8 cellular contexts compared by ENCODE assay signal in genomic region chr13:20127563-20128458, GRCh38. TPM values are rescaled to one million over a fixed set of nuclear protein-coding genes. Genes with fewer than 3 reads are reported as not detected.
DNase-seq lines count a peak whose midpoint lies in the region; ATAC-seq and TF ChIP-seq lines count a peak whose summit lies in the region.

No MANE protein-coding gene starts in this region.

- peak; percentile 70 for ATAC-seq in GM19438 (IDR thresholded peaks at IDR 0.05; ENCODE audit: low read depth, unreplicated experiment)
- ATAC-seq in left lobe of liver = peak; percentile 86

- peak; percentile 21; the same call in 1 of the 2 replicates for TF ChIP-seq CTCF in WI38 (IDR thresholded peaks at IDR 0.05; ENCODE audit: low read depth, low read length)
- peak in 52 of 56 donors; percentile 22 to 76 (median 52) for TF ChIP-seq CTCF in dorsolateral prefrontal cortex (IDR thresholded peaks at IDR 0.05 in 54 of 56, conservative IDR thresholded peaks at IDR 0.05 in 2 of 56; ENCODE audit: low read depth in 1 of 56, partially characterized antibody in 56 of 56)

- H3K27ac ChIP-seq in dorsolateral prefrontal cortex = peak overlapping the region in 51 of 59 donors; percentile 7 to 93 (median 74)

- peaks cover 0 to 41% (median 15%) of the 10 kb centered on the region in 45 donors for H3K27me3 ChIP-seq in dorsolateral prefrontal cortex

- intact Hi-C loops in dorsolateral prefrontal cortex (cut with DNase I) = loop anchor here in 1 of 2 donors (5.0 kb wide), 2 partner anchors 34 to 36 kb away; partner anchors contain the start of gene GJA3

- H3K4me3 ChIP-seq in WI38 (ENCODE audit: low read depth, low read length) (no peak overlapping the region), dorsolateral prefrontal cortex (peak overlapping the region; percentile 45 to 86 (median 67))

- DNase-seq in CD1c-positive myeloid dendritic cell (ENCODE audit: extremely low spot score) (peak; percentile 82), HuH-7 (ENCODE audit: low spot score) (peak; percentile 77), dorsolateral prefrontal cortex (peak in 8 of 10 donors; percentile 31 to 80 (median 58)), left lobe of liver (ENCODE audit: low spot score) (peak; percentile 77), T1000 (lab: John Stamatoyannopoulos, UW) (no peak)
- DNase-seq in stimulated activated CD4-positive, alpha-beta T cell treated with anti-CD3 and anti-CD28 coated beads, Interleukin-2, amount 100 ng/mL, for 24 hours = peak; percentile 32 to 53

RNA-seq across cellular contexts. Expression of gene GJA3, which starts 33.0 kb away (rescaled TPM):
- total RNA-seq in dorsolateral prefrontal cortex = under 1 TPM in 24 of 120 experiments, not detected in 96; 0.07 to 0.24 (median 0.12) TPM
- total RNA-seq in left lobe of liver = 0.03 TPM
